In the genomic region with DNA sequence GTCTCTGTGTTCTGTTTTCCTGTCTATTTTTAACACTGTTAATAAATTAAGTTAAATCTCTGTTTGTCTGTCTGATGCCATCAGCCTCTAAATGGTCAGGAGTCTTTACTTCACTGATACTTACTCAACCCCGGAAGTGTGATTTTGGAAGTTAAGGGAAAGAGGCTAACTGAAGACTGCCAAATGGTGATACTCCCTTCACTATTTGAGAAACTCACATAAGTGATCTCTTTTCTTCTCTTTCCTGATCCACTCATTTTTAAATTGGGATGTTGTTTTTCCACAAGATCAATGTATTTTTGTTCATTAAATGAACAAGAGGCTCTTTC, we compare ENCODE assay signal across 11 cellular contexts. TPM values are rescaled to one million over a fixed set of nuclear protein-coding genes. Genes with fewer than 3 reads are reported as not detected.
A peak's percentile ranks its signal among the peaks of the same experiment; 100 is the strongest.
DNase-seq lines count a peak whose midpoint lies in the region; ATAC-seq, FAIRE-seq and TF ChIP-seq lines count a peak whose summit lies in the region.
"Had no signal": no experiment of that assay in that cellular context is flagged by ENCODE, and none has a peak within 500 bp of the region (broad histone marks: within the 10 kb centered on the region; RNA-seq: fewer than 3 reads in every experiment).

No MANE protein-coding gene starts in this region.

- peak overlapping the region; percentile 72 for H3K4me3 Mint-ChIP-seq in activated T-cell treated with anti-CD3 and anti-CD28 coated beads, Interleukin-2, amount 50 U/mL, for 4 hours

- no peak for FAIRE-seq in GM12891 (lab: Jason Lieb, UNC)
- FAIRE-seq: A549 had no signal

- H3K27ac ChIP-seq in colonic mucosa: peak overlapping the region; percentile 49
- H3K27ac ChIP-seq in transverse colon: peak overlapping the region; percentile 63 to 76 (median 66)
- H3K27ac ChIP-seq: A549 had no signal

- WGBS in transverse colon (ENCODE audit: low coverage in 1 of 2), 2 donors: 57 to 64% methylated on average over 1 of the region's 1 CpG

- no peak for DNase-seq in activated T-cell treated with anti-CD3 and anti-CD28 coated beads, Interleukin-2, amount 50 U/mL, for 4 hours
- DNase-seq in activated T-cell treated with anti-CD3 and anti-CD28 coated beads for 4 hours (no peak), colonic mucosa (no peak), transverse colon (no peak), GM12891 (ENCODE audit: insufficient read length, low spot score) (no peak), NCI-H2227 (lab: John Stamatoyannopoulos, UW; ENCODE audit: unreplicated experiment) (no peak)
- DNase-seq in stimulated activated naive CD4-positive, alpha-beta T cell (lab: John Stamatoyannopoulos, UW): no peak
- DNase-seq: Karpas-422, NCI-H524 treated with DMSO at 0.1 percent for 48 hours had no signal

- H3K9ac ChIP-seq in colonic mucosa (ENCODE audit: low read depth in 2 of 2, low read length in 2 of 2) (no peak overlapping the region), mucosa of stomach (ENCODE audit: low read length) (peak overlapping the region; percentile 23)

- peaks cover 28% of the 10 kb centered on the region for H3K4me1 Mint-ChIP-seq in activated T-cell treated with anti-CD3 and anti-CD28 coated beads, Interleukin-2, amount 50 U/mL, for 4 hours (ENCODE audit: low read depth)

- no peak for ATAC-seq in activated T-cell treated with anti-CD3 and anti-CD28 coated beads, Interleukin-2, amount 50 U/mL, for 4 hours
- ATAC-seq: A549 had no signal

- intact Hi-C loops in colonic mucosa (cut with DNase I): no loop called here
- intact Hi-C loops in transverse colon (cut with DNase I; ENCODE audit: low total_unique reads): no loop called here

- H3K36me3 Mint-ChIP-seq in activated T-cell treated with anti-CD3 and anti-CD28 coated beads, Interleukin-2, amount 50 U/mL, for 4 hours (ENCODE audit: insufficient read depth): peaks cover 17% of the 10 kb centered on the region

- H3K36me3 ChIP-seq in colonic mucosa (no peaks in the 10 kb centered on the region), mucosa of stomach (ENCODE audit: control insufficient read depth, insufficient read depth, low read length) (no peaks in the 10 kb centered on the region), transverse colon (no peaks in the 10 kb centered on the region)

- H3K4me1 ChIP-seq in colonic mucosa (no peaks in the 10 kb centered on the region), mucosa of stomach (ENCODE audit: control insufficient read depth, insufficient read depth, low read length) (no peaks in the 10 kb centered on the region), transverse colon (peaks cover 0 to 10% (median 0%) of the 10 kb centered on the region in 4 donors)
- H3K4me1 ChIP-seq: A549 had no signal

- H3K9me3 ChIP-seq in colonic mucosa (no peaks in the 10 kb centered on the region), mucosa of stomach (ENCODE audit: control insufficient read depth, low read length) (no peaks in the 10 kb centered on the region), transverse colon (no peaks in the 10 kb centered on the region)
- H3K9me3 ChIP-seq: A549 had no signal

- H3K27me3 ChIP-seq in colonic mucosa (no peaks in the 10 kb centered on the region), mucosa of stomach (ENCODE audit: control insufficient read depth, insufficient read depth, low read length) (no peaks in the 10 kb centered on the region), transverse colon (no peaks in the 10 kb centered on the region)

- TF ChIP-seq CTCF in colonic mucosa (IDR thresholded peaks at IDR 0.05): no peak
- no peak for TF ChIP-seq CTCF in transverse colon (IDR thresholded peaks at IDR 0.05)

- H3K27me3 Mint-ChIP-seq in activated T-cell treated with anti-CD3 and anti-CD28 coated beads, Interleukin-2, amount 50 U/mL, for 4 hours (ENCODE audit: low read depth): no peaks in the 10 kb centered on the region

- H3K4me3 ChIP-seq in colonic mucosa: no peak overlapping the region
- H3K4me3 ChIP-seq in mucosa of stomach (ENCODE audit: low read length): no peak overlapping the region
- H3K4me3 ChIP-seq in transverse colon: peak overlapping the region in 2 of 4 donors; percentile 19 to 33
- H3K4me3 ChIP-seq: A549 had no signal

- no peak for TF ChIP-seq POLR2A in transverse colon (IDR thresholded peaks at IDR 0.05)
- no peak for TF ChIP-seq POLR2A in GM12891 (IDR thresholded peaks at IDR 0.05; ENCODE audit: low read depth, low read length)

- TF ChIP-seq EP300 in transverse colon (IDR thresholded peaks at IDR 0.05; ENCODE audit: low read depth): no peak

- in situ Hi-C loops in transverse colon (cut with MboI; ENCODE audit: low pct_ligation_motif_present in 1 of 4, low pct_unique_long_range_greater_than_20kb in 1 of 4, low sequenced_read_pairs in 3 of 4): no loop called here

- no peaks in the 10 kb centered on the region for H3K9me3 Mint-ChIP-seq in activated T-cell treated with anti-CD3 and anti-CD28 coated beads, Interleukin-2, amount 50 U/mL, for 4 hours

TF ChIP-seq in GM12891, 5 proteins besides CTCF, POLR2A, EP300 and RAD21:
- no peak for TF ChIP-seq POU2F2 (IDR thresholded peaks at IDR 0.05; ENCODE audit: low read depth, low read length)
- no peak for TF ChIP-seq SPI1 (IDR thresholded peaks at IDR 0.05; ENCODE audit: low read depth, low read length)
- no peak for TF ChIP-seq PAX5 (IDR thresholded peaks at IDR 0.05; ENCODE audit: insufficient read depth, low read length, severe bottlenecking)
- no peak for TF ChIP-seq TAF1 (IDR thresholded peaks at IDR 0.05; ENCODE audit: low read depth, low read length)
- no peak for TF ChIP-seq POLR2AphosphoS5 (IDR thresholded peaks at IDR 0.05; ENCODE audit: low read depth, low read length)

RNA-seq across cellular contexts. Expression of gene CASP12, which starts 0.4 kb away (rescaled TPM):
- total RNA-seq in activated T-cell treated with anti-CD3 and anti-CD28 coated beads, Interleukin-2, amount 50 U/mL, for 4 hours: under 1 TPM in 1 of 3 donors, not detected in 2; 0.23 TPM
- total RNA-seq in colonic mucosa (under 1 TPM in 1 of 2 donors, not detected in 1; 0.27 TPM), transverse colon (1 to 10 TPM in 1 of 4 donors, under 1 TPM in 1, not detected in 2; 0.27 to 1.9 TPM)
- 0.06 TPM for polyA plus RNA-seq in GM12891 (2012; ENCODE audit: low read depth, missing spikeins)
- polyA plus RNA-seq: A549 had no signal
